7 cellular contexts compared by ENCODE assay signal in genomic region chr17:75393523-75394331, GRCh38. TPM values are rescaled to one million over a fixed set of nuclear protein-coding genes. Genes with fewer than 3 reads are reported as not detected.
DNase-seq lines count a peak whose midpoint lies in the region; ATAC-seq, FAIRE-seq and TF ChIP-seq lines count a peak whose summit lies in the region.

No MANE protein-coding gene starts in this region.

- no TSS peak for BruUV-seq in mammary epithelial cell (replicated peaks; lab: Mats Ljungman, UMichigan)

- FAIRE-seq in GM18507 (lab: Jason Lieb, UNC): peak; percentile 86

- under 1% methylated on average over 17 of the region's 28 CpGs for WGBS in mammary epithelial cell (ENCODE audit: low coverage, missing lambda C conversion rate)

- no peaks in the 10 kb centered on the region for H4K20me1 ChIP-seq in mammary epithelial cell (ENCODE audit: insufficient read depth, low read length)

- peaks cover 95% of the 10 kb centered on the region for H3K79me2 ChIP-seq in mammary epithelial cell (ENCODE audit: insufficient read depth, low read length)

- H3K36me3 ChIP-seq in WERI-Rb-1 (peaks cover 20% of the 10 kb centered on the region), mammary epithelial cell (ENCODE audit: insufficient read depth, low read length) (no peaks in the 10 kb centered on the region)

- peak overlapping the region; percentile 72 for H2AFZ ChIP-seq in mammary epithelial cell (ENCODE audit: low read depth, low read length)

- intact Hi-C loops in mammary epithelial cell (cut with micrococcal nuclease): no loop called here

- peak; percentile 87 for DNase-seq in GM18507 (ENCODE audit: extremely low spot score, insufficient read length, low read depth)
- DNase-seq in NCI-H2171 treated with DMSO at 0.1 percent for 48 hours (lab: John Stamatoyannopoulos, UW): peak; percentile 99
- DNase-seq in WERI-Rb-1: peak; percentile 100
- peak; percentile 98 for DNase-seq in mammary epithelial cell
- DNase-seq in iPS-NIHi11 (ENCODE audit: low spot score): peak; percentile 97

- H3K4me2 ChIP-seq in mammary epithelial cell (ENCODE audit: insufficient read depth, low read depth, low read length): peak overlapping the region; percentile 90

- CTCF ChIA-PET in mammary epithelial cell (lab: Charles Lee; ENCODE audit: low non-redundant PET): interaction anchor here (0.6 to 2.1 kb wide), 3 partner anchors 13 to 123 kb away, joined by 4 to 7 read pairs (median 4); partner anchors contain the start of gene MIF4GD

- H3K27me3 ChIP-seq in WERI-Rb-1 (ENCODE audit: insufficient read depth, low read depth, severe bottlenecking) (no peaks in the 10 kb centered on the region), mammary epithelial cell (ENCODE audit: insufficient read depth, low read length) (no peaks in the 10 kb centered on the region)

- H3K27ac ChIP-seq in WERI-Rb-1: peak overlapping the region; percentile 86
- peak overlapping the region; percentile 20 for H3K27ac ChIP-seq in mammary epithelial cell (ENCODE audit: insufficient read depth, low read depth, low read length)
- H3K27ac ChIP-seq in skin epidermis: peak overlapping the region; percentile 53 to 91 (median 82)

- dilution Hi-C loops in mammary epithelial cell (cut with HindIII; ENCODE audit: low sequenced_read_pairs): no loop called here

- in situ Hi-C loops in mammary epithelial cell (cut with MboI; ENCODE audit: low sequenced_read_pairs in 2 of 2): loop anchor here (5.0 to 10.0 kb wide), 2 partner anchors 69 to 81 kb away; no protein-coding TSS in a partner anchor

- TF ChIP-seq CTCF in WERI-Rb-1 (IDR thresholded peaks at IDR 0.05; ENCODE audit: low read depth, low read length) (no peak), mammary epithelial cell (conservative IDR thresholded peaks at IDR 0.05 in 1 of 2, IDR thresholded peaks at IDR 0.05 in 1 of 2; ENCODE audit: extremely low read depth in 1 of 2, insufficient read depth in 1 of 2, low read depth in 1 of 2, low read length in 2 of 2) (peak in 1 of 2 donors; percentile 17)

- peak overlapping the region; percentile 59 for H3K4me3 ChIP-seq in WERI-Rb-1 (ENCODE audit: low read depth, low read length)
- peak overlapping the region; percentile 57 to 85 (median 75) for H3K4me3 ChIP-seq in mammary epithelial cell (replicated peaks in 1 of 3; ENCODE audit: insufficient read depth in 1 of 3, low read depth in 2 of 3, low read length in 3 of 3)
- H3K4me3 ChIP-seq in skin epidermis: peak overlapping the region; percentile 42 to 60 (median 51)

- H3K9me3 ChIP-seq in WERI-Rb-1 (ENCODE audit: severe bottlenecking): no peaks in the 10 kb centered on the region
- H3K9me3 ChIP-seq in mammary epithelial cell (replicated peaks; ENCODE audit: insufficient read depth, low read length): no peaks in the 10 kb centered on the region

- peak overlapping the region; percentile 76 for H3K9ac ChIP-seq in mammary epithelial cell (ENCODE audit: insufficient read depth, low read length)

- peak; percentile 57 for ATAC-seq in HG03095 (IDR thresholded peaks at IDR 0.05; ENCODE audit: unreplicated experiment)

- peaks cover 29% of the 10 kb centered on the region for H3K4me1 ChIP-seq in mammary epithelial cell (ENCODE audit: insufficient read depth, low read length)

RNA-seq across cellular contexts. Expression of gene GRB2, which starts 11.8 kb away (rescaled TPM):
- total RNA-seq in mammary epithelial cell: 10 to 100 TPM; 61.5 to 78.6 TPM
- 49.9 TPM for polyA plus RNA-seq in mammary epithelial cell
- polyA minus RNA-seq in mammary epithelial cell: 124 TPM

Comparison
In these comparisons a context has a peak if more than half of its experiments do, and no peak if none do; other contexts are left out.
1. Peak in every context shown above with its lines: DNase-seq, ATAC-seq, H3K4me3 ChIP-seq and H3K27ac ChIP-seq.
2. H3K27ac ChIP-seq: peak in every context shown above with its lines; median percentile 86 in WERI-Rb-1; 82 in skin epidermis; 20 in mammary epithelial cell.